Comparison of ENCODE assay signal across 9 cellular contexts in genomic region chr7:150787321-150788281, GRCh38. TPM values are rescaled to one million over a fixed set of nuclear protein-coding genes. Genes with fewer than 3 reads are reported as not detected.
DNase-seq lines count a peak whose midpoint lies in the region; ATAC-seq and TF ChIP-seq lines count a peak whose summit lies in the region.
"Had no signal": no experiment of that assay in that cellular context is flagged by ENCODE, and none has a peak within 500 bp of the region (broad histone marks: within the 10 kb centered on the region; RNA-seq: fewer than 3 reads in every experiment).

No MANE protein-coding gene starts in this region.

- H3K27me3 ChIP-seq in SK-N-SH (ENCODE audit: insufficient read depth) (no peaks in the 10 kb centered on the region), upper lobe of right lung (no peaks in the 10 kb centered on the region)

- peak overlapping the region; percentile 22; the same call in 1 of the 2 replicates for H3K4me2 ChIP-seq in SK-N-SH

- peak overlapping the region; percentile 58; the same call in 1 of the 2 replicates for H2AFZ ChIP-seq in SK-N-SH (ENCODE audit: low read depth)

- WGBS in SK-N-SH (ENCODE audit: low lambda C conversion rate) = 22% methylated on average over 10 of the region's 10 CpGs

- DNase-seq in NCI-H146 (lab: John Stamatoyannopoulos, UW) = peak; percentile 14
- DNase-seq in NCI-H146 treated with DMSO at 0.1 percent for 48 hours (lab: John Stamatoyannopoulos, UW; ENCODE audit: unreplicated experiment) = no peak
- peak; percentile 75 for DNase-seq in SK-N-SH
- peak; percentile 51 for DNase-seq in left kidney (ENCODE audit: low read depth, low spot score)
- DNase-seq in upper lobe of right lung = no peak
- no peak for DNase-seq in iPS-NIHi7 (ENCODE audit: extremely low spot score)
- no peak for DNase-seq in foreskin melanocyte

- H3K4me3 ChIP-seq in SK-N-SH (ENCODE audit: low read depth in 2 of 2, low read length in 1 of 2) (no peak overlapping the region), upper lobe of right lung (no peak overlapping the region)

- H3K9me3 ChIP-seq in SK-N-SH (no peaks in the 10 kb centered on the region), upper lobe of right lung (no peaks in the 10 kb centered on the region)

- H3K36me3 ChIP-seq in SK-N-SH (replicated peaks in 1 of 2; ENCODE audit: control insufficient read depth in 1 of 2, insufficient read depth in 2 of 2, low read length in 1 of 2) (no peaks in the 10 kb centered on the region), upper lobe of right lung (no peaks in the 10 kb centered on the region)

- TF ChIP-seq EP300 in SK-N-SH (IDR thresholded peaks at IDR 0.05; ENCODE audit: borderline replicate concordance in 1 of 2, low read depth in 1 of 2, low read length in 1 of 2) = peak; percentile 31 to 96; a peak in 3 of 4 replicates

- CTCF ChIA-PET in SK-N-SH (lab: Yijun Ruan, JAX) = interaction anchor here (0.6 to 12.3 kb wide), 39 partner anchors 8 to 339 kb away, joined by 3 to 136 read pairs (median 6); partner anchors contain the start of gene AOC1

- no peak for TF ChIP-seq CTCF in SK-N-SH (IDR thresholded peaks at IDR 0.05)
- no peak for TF ChIP-seq CTCF in upper lobe of right lung (IDR thresholded peaks at IDR 0.05)

- peak overlapping the region; percentile 15; the same call in 1 of the 2 replicates for H3K9ac ChIP-seq in SK-N-SH

- no peaks in the 10 kb centered on the region for H3K79me2 ChIP-seq in SK-N-SH (ENCODE audit: insufficient read depth)

- no peaks in the 10 kb centered on the region for H3F3A ChIP-seq in SK-N-SH (replicated peaks; ENCODE audit: insufficient read depth)

- TF ChIP-seq RAD21 in SK-N-SH (IDR thresholded peaks at IDR 0.05; ENCODE audit: low read length) = peak; percentile 59

- no peaks in the 10 kb centered on the region for H4K20me1 ChIP-seq in SK-N-SH (ENCODE audit: insufficient read depth)

- H3K4me1 ChIP-seq in SK-N-SH (ENCODE audit: control insufficient read depth in 1 of 2, insufficient read depth in 2 of 2, low read depth in 1 of 2, low read length in 1 of 2) = peaks cover 19 to 61% of the 10 kb centered on the region in 2 experiments; a peak in 3 of 4 replicates
- H3K4me1 ChIP-seq in upper lobe of right lung = peaks cover 24% of the 10 kb centered on the region

- POLR2A ChIA-PET in SK-N-SH (lab: Yijun Ruan, JAX) = interaction anchor here (0.6 to 2.6 kb wide), 21 partner anchors 9 to 241 kb away, joined by 3 to 15 read pairs (median 4); partner anchors contain the start of gene ABCB8

- H3K9me2 ChIP-seq in SK-N-SH = no peaks in the 10 kb centered on the region

- intact Hi-C loops in upper lobe of right lung (cut with DNase I) = no loop called here

- ATAC-seq in upper lobe of right lung (peak; percentile 74), HG03378 (IDR thresholded peaks at IDR 0.05; ENCODE audit: unreplicated experiment) (no peak)

- H3K27ac ChIP-seq in SK-N-SH (ENCODE audit: low read depth in 2 of 2, low read length in 1 of 2) = peak overlapping the region; percentile 47 to 100; a peak in 3 of 4 replicates
- H3K27ac ChIP-seq in upper lobe of right lung = peak overlapping the region; percentile 78

TF ChIP-seq in SK-N-SH, 30 proteins besides CTCF, POLR2A, EP300 and RAD21 (continues in another document):
- TF ChIP-seq NRF1 (IDR thresholded peaks at IDR 0.05; ENCODE audit: low read depth, low read length) = no peak
- TF ChIP-seq GABPA (IDR thresholded peaks at IDR 0.05; ENCODE audit: low read depth) = no peak
- TF ChIP-seq RFX5 (IDR thresholded peaks at IDR 0.05; ENCODE audit: low read length) = peak; percentile 16; the same call in 1 of the 2 replicates
- no peak for TF ChIP-seq USF1 (IDR thresholded peaks at IDR 0.05; ENCODE audit: borderline replicate concordance, low read depth)
- TF ChIP-seq GATA2 (CRISPR knock-in tag; IDR thresholded peaks at IDR 0.05) = peak; percentile 64
- peak; percentile 55 for TF ChIP-seq RCOR1 (IDR thresholded peaks at IDR 0.05; ENCODE audit: low read length)
- no peak for TF ChIP-seq IRF3 (IDR thresholded peaks at IDR 0.05; ENCODE audit: low read depth, low read length)
- TF ChIP-seq USF2 (IDR thresholded peaks at IDR 0.05; ENCODE audit: borderline replicate concordance, low read depth, low read length) = no peak
- TF ChIP-seq NFIC (IDR thresholded peaks at IDR 0.05; ENCODE audit: borderline replicate concordance) = peak; percentile 70
- no peak; the same call in 1 of the 2 replicates for TF ChIP-seq MXI1 (IDR thresholded peaks at IDR 0.05; ENCODE audit: low read depth, low read length)
- TF ChIP-seq FOXM1 (IDR thresholded peaks at IDR 0.05; ENCODE audit: low read depth) = no peak
- no peak for TF ChIP-seq YY1 (IDR thresholded peaks at IDR 0.05; ENCODE audit: low read depth)
- no peak for TF ChIP-seq SIN3A (IDR thresholded peaks at IDR 0.05; ENCODE audit: borderline replicate concordance, low read depth, low read length)
- no peak for TF ChIP-seq PBX3 (IDR thresholded peaks at IDR 0.05)
- TF ChIP-seq FOSL2 (IDR thresholded peaks at IDR 0.05; ENCODE audit: borderline replicate concordance, low read depth) = no peak
- TF ChIP-seq POLR2AphosphoS5 (IDR thresholded peaks at IDR 0.05; ENCODE audit: low read depth, low read length) = no peak
- no peak for TF ChIP-seq TAF1 (IDR thresholded peaks at IDR 0.05; ENCODE audit: borderline replicate concordance, low read depth, low read length)
- no peak for TF ChIP-seq MEF2A (IDR thresholded peaks at IDR 0.05; ENCODE audit: borderline replicate concordance, low read depth)
- no peak for TF ChIP-seq RXRA (IDR thresholded peaks at IDR 0.05; ENCODE audit: borderline replicate concordance, low read depth)
- no peak for TF ChIP-seq JUND (IDR thresholded peaks at IDR 0.05)
- TF ChIP-seq EZH2phosphoT487 (IDR thresholded peaks at IDR 0.05; ENCODE audit: borderline replicate concordance, low read depth) = no peak
- peak; percentile 4; the same call in 1 of the 2 replicates for TF ChIP-seq SMC3 (IDR thresholded peaks at IDR 0.05; ENCODE audit: low read depth, low read length)
- TF ChIP-seq MAX (IDR thresholded peaks at IDR 0.05; ENCODE audit: low read depth) = no peak

RNA-seq across cellular contexts. Expression of gene TMEM176B, which starts 12.6 kb away (rescaled TPM):
- 0.15 TPM in 1 of 2 replicates, not detected in the other for polyA plus RNA-seq in SK-N-SH (2012; rRNA removed)
- 0.06 and 0.25 TPM in 2 replicates for polyA plus RNA-seq in SK-N-SH (2012; cell fraction: cytosol; rRNA removed)
- 0.14 TPM in 2 replicates for polyA plus RNA-seq in SK-N-SH (2012; cell fraction: nucleus; rRNA removed)
- 68.2 TPM for total RNA-seq in upper lobe of right lung
- total RNA-seq: myocyte had no signal

RNA-seq across cellular contexts. Expression of gene TMEM176A, which starts 13.0 kb away (rescaled TPM):
- not detected in 2 replicates for polyA plus RNA-seq in SK-N-SH (2012; rRNA removed)
- polyA plus RNA-seq in SK-N-SH (2012; cell fraction: cytosol; rRNA removed) = not detected in 2 replicates
- polyA plus RNA-seq in SK-N-SH (2012; cell fraction: nucleus; rRNA removed) = not detected in 2 replicates
- total RNA-seq in upper lobe of right lung = 63.7 TPM
- total RNA-seq: myocyte had no signal

RNA-seq across cellular contexts. Expression of gene GIMAP5, which starts 50.4 kb away (rescaled TPM):
- polyA plus RNA-seq in SK-N-SH (2012; rRNA removed) = not detected in 2 replicates
- polyA plus RNA-seq in SK-N-SH (2012; cell fraction: cytosol; rRNA removed) = not detected in 2 replicates
- not detected in 2 replicates for polyA plus RNA-seq in SK-N-SH (2012; cell fraction: nucleus; rRNA removed)
- total RNA-seq in upper lobe of right lung = 41.8 TPM
- total RNA-seq: myocyte had no signal

Comparison
In these comparisons a context has a peak if more than half of its experiments do, and no peak if none do; other contexts are left out.
1. DNase-seq: peak in NCI-H146 (single experiment), SK-N-SH (single experiment) and left kidney (single experiment); none in NCI-H146 treated with DMSO at 0.1 percent for 48 hours (single experiment), upper lobe of right lung (single experiment), iPS-NIHi7 (single experiment) and foreskin melanocyte (single experiment).